8 cellular contexts compared by ENCODE assay signal in the genomic region with DNA sequence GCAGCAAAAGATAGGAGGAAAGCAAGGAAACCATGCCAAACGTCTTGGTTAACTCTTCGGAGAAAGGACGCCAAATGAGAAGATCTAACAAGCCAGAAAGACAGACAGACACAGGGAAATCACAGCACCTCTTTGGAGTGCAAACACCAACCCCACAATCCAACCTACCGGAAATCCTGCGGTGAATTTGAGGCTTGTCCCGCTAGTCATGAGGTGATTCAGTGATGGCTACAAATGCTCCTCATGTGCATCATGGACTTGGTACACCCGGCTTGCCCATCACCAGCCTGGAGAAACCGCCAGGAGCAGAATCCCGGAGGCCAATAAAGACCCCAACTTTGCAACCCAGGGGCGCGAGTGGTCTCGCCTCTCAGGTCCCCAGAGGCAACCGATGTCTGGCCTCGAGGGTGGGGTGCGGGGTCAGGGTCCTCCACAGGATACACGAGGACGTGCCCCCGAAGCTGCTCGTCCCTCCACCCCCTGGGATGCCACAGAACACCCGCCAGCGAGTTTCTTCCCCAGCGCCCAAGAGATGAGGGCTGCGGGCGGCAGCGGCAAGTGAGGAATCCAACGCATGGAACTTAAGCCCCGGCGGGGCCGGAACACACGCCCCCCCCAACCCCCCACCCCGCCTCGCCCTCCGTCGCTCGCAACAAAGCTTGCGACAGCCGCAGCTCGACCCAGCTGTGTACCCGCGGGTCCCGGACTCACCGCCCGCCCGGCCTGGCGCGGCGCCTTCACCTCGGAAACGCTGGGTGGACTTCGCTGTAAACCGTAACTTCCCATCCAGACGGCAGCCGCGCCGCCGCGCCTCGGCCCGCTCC. TPM values are rescaled to one million over a fixed set of nuclear protein-coding genes. Genes with fewer than 3 reads are reported as not detected.
A peak's percentile ranks its signal among the peaks of the same experiment; 100 is the strongest.
DNase-seq lines count a peak whose midpoint lies in the region; ATAC-seq and TF ChIP-seq lines count a peak whose summit lies in the region.
"Not testable (repeated sequence)": the region's sequence is repeated elsewhere in the genome, so short reads cannot be mapped to it uniquely, and the experiment has no call there.

No MANE protein-coding gene starts in this region.

- CTCF ChIA-PET in T-cell (lab: Charles Lee), result not testable (repeated sequence)

- peak overlapping the region; percentile 94 to 96 (median 96) for H3K4me3 Mint-ChIP-seq in T-cell
- peak overlapping the region; percentile 93 for H3K4me3 Mint-ChIP-seq in activated naive CD8-positive, alpha-beta T cell treated with anti-CD3 and anti-CD28 coated beads for 36 hours
- peak overlapping the region; percentile 93 for H3K4me3 Mint-ChIP-seq in glutamatergic neuron (ENCODE audit: unreplicated experiment)
- H3K4me3 Mint-ChIP-seq in neural crest cell, result peak overlapping the region; percentile 98

- H3K4me1 Mint-ChIP-seq in T-cell, result peaks cover 7 to 13% (median 10%) of the 10 kb centered on the region in 3 donors
- H3K4me1 Mint-ChIP-seq in activated naive CD8-positive, alpha-beta T cell treated with anti-CD3 and anti-CD28 coated beads for 36 hours, result peaks cover 11% of the 10 kb centered on the region
- H3K4me1 Mint-ChIP-seq in glutamatergic neuron (ENCODE audit: low read depth, unreplicated experiment), result not testable (repeated sequence)
- peaks cover 13% of the 10 kb centered on the region for H3K4me1 Mint-ChIP-seq in neural crest cell

- H3K27me3 Mint-ChIP-seq in T-cell (peaks cover 27 to 29% of the 10 kb centered on the region in 2 donors), glutamatergic neuron (ENCODE audit: unreplicated experiment) (peaks cover 22% of the 10 kb centered on the region), neural crest cell (ENCODE audit: low read depth) (peaks cover 46% of the 10 kb centered on the region)
- peaks cover 37% of the 10 kb centered on the region for H3K27me3 Mint-ChIP-seq in activated naive CD8-positive, alpha-beta T cell treated with anti-CD3 and anti-CD28 coated beads for 36 hours

- ATAC-seq in GM21786 (IDR thresholded peaks at IDR 0.05; ENCODE audit: unreplicated experiment) (peak; percentile 59), HG03571 (IDR thresholded peaks at IDR 0.05; ENCODE audit: unreplicated experiment) (peak; percentile 69), T-cell (replicated peaks in 1 of 4) (peak; percentile 78 to 83 (median 81))

- peak overlapping the region in 1 of 2 donors; percentile 92 for H3K27ac Mint-ChIP-seq in T-cell
- H3K27ac Mint-ChIP-seq in activated naive CD8-positive, alpha-beta T cell treated with anti-CD3 and anti-CD28 coated beads for 36 hours, result peak overlapping the region; percentile 80
- peak overlapping the region; percentile 70 for H3K27ac Mint-ChIP-seq in glutamatergic neuron (ENCODE audit: unreplicated experiment)
- H3K27ac Mint-ChIP-seq in neural crest cell (ENCODE audit: unreplicated experiment), result not testable (repeated sequence)

- POLR2A ChIA-PET in T-cell (lab: Charles Lee), result not testable (repeated sequence)

- TF ChIP-seq CTCF in glutamatergic neuron (IDR thresholded peaks at IDR 0.05; ENCODE audit: partially characterized antibody, unreplicated experiment); neural crest cell (conservative IDR thresholded peaks at IDR 0.05): not testable (repeated sequence)

- DNase-seq in EL, result peak; percentile 71
- DNase-seq in T-cell, result peak in 21 of 34 experiments; percentile 1 to 33 (median 19)
- peak; percentile 60 for DNase-seq in activated naive CD8-positive, alpha-beta T cell treated with anti-CD3 and anti-CD28 coated beads for 36 hours
- DNase-seq in glutamatergic neuron; neural crest cell (ENCODE audit: low read depth, low spot score): not testable (repeated sequence)
- peak; percentile 28 for DNase-seq in stromal cell of bone marrow (ENCODE audit: low read depth)

- not testable (repeated sequence) for H3K9me3 Mint-ChIP-seq in T-cell; activated naive CD8-positive, alpha-beta T cell treated with anti-CD3 and anti-CD28 coated beads for 36 hours; glutamatergic neuron (ENCODE audit: unreplicated experiment); neural crest cell

- H3K36me3 Mint-ChIP-seq in T-cell; activated naive CD8-positive, alpha-beta T cell treated with anti-CD3 and anti-CD28 coated beads for 36 hours: not testable (repeated sequence)
- H3K36me3 Mint-ChIP-seq in glutamatergic neuron (ENCODE audit: unreplicated experiment), result peaks cover 20% of the 10 kb centered on the region
- peaks cover 10% of the 10 kb centered on the region for H3K36me3 Mint-ChIP-seq in neural crest cell (ENCODE audit: low read depth)

RNA-seq across cellular contexts. Expression of gene NBPF20, which starts 0.6 kb away (rescaled TPM):
- total RNA-seq in T-cell (1 to 10 TPM; 2.7 to 8.2 (median 3.9) TPM), glutamatergic neuron (ENCODE audit: unreplicated experiment) (1.2 TPM), neural crest cell (4.3 and 4.7 TPM in 2 replicates)
- under 1 TPM; 0.48 to 0.76 TPM for total RNA-seq in activated naive CD8-positive, alpha-beta T cell treated with anti-CD3 and anti-CD28 coated beads for 36 hours
